1 cellular context compared by ENCODE assay signal in the genomic region with DNA sequence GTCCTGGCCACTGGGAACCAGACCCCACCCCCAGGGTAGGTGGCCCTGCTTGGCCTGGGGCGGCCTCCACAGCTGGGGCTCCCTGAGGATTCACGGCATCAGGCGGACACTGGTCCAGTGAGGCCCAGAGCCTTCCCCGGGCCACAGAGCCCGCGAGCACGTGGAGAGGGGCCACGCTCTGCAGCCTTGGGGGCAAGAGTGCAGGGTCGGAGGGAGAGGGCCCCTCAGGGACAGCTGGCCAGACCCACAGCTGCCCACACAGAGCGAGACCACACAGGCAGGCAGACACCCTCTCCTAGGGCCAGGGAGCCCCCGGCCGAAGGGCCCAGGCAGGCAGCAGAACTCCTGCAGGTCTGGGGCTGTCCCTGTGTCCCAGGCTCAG.
TF ChIP-seq lines count a peak whose summit lies in the region.

No MANE protein-coding gene starts in this region.

TF ChIP-seq in HepG2, 621 proteins besides CTCF, POLR2A, EP300 and RAD21:
- TF ChIP-seq ZNF496 (CRISPR knock-in tag; IDR thresholded peaks at IDR 0.05; ENCODE audit: insufficient replicate concordance) (no peak), SOX13 (IDR thresholded peaks at IDR 0.05) (no peak), SOX13 (CRISPR knock-in tag; conservative IDR thresholded peaks at IDR 0.05 in 1 of 2, IDR thresholded peaks at IDR 0.05 in 1 of 2) (no peak), ZNF781 (CRISPR knock-in tag; IDR thresholded peaks at IDR 0.05; ENCODE audit: borderline replicate concordance, not compliant biosample characterization) (no peak), GATAD1 (CRISPR knock-in tag; IDR thresholded peaks at IDR 0.05) (no peak), RCOR2 (CRISPR knock-in tag; IDR thresholded peaks at IDR 0.05) (no peak), ZNF792 (CRISPR knock-in tag; IDR thresholded peaks at IDR 0.05) (no peak), ZNF550 (CRISPR knock-in tag; IDR thresholded peaks at IDR 0.05; ENCODE audit: borderline replicate concordance) (no peak), ZKSCAN8 (CRISPR knock-in tag; IDR thresholded peaks at IDR 0.05; ENCODE audit: borderline replicate concordance) (no peak), CEBPB (IDR thresholded peaks at IDR 0.05; ENCODE audit: borderline replicate concordance, low read depth, low read length) (no peak), PRPF4 (IDR thresholded peaks at IDR 0.05; ENCODE audit: low read depth, low read length, poor library complexity, severe bottlenecking) (no peak), BRD4 (CRISPR knock-in tag; IDR thresholded peaks at IDR 0.05) (no peak), ZNF720 (CRISPR knock-in tag; IDR thresholded peaks at IDR 0.05) (no peak), NR2F1 (CRISPR knock-in tag; IDR thresholded peaks at IDR 0.05) (no peak), SALL1 (CRISPR knock-in tag; IDR thresholded peaks at IDR 0.05) (no peak), ZNF441 (CRISPR knock-in tag; IDR thresholded peaks at IDR 0.05; ENCODE audit: borderline replicate concordance) (no peak)
- TF ChIP-seq, protein P1, sequence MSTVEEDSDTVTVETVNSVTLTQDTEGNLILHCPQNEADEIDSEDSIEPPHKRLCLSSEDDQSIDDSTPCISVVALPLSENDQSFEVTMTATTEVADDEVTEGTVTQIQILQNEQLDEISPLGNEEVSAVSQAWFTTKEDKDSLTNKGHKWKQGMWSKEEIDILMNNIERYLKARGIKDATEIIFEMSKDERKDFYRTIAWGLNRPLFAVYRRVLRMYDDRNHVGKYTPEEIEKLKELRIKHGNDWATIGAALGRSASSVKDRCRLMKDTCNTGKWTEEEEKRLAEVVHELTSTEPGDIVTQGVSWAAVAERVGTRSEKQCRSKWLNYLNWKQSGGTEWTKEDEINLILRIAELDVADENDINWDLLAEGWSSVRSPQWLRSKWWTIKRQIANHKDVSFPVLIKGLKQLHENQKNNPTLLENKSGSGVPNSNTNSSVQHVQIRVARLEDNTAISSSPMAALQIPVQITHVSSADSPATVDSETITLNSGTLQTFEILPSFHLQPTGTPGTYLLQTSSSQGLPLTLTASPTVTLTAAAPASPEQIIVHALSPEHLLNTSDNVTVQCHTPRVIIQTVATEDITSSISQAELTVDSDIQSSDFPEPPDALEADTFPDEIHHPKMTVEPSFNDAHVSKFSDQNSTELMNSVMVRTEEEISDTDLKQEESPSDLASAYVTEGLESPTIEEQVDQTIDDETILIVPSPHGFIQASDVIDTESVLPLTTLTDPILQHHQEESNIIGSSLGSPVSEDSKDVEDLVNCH (CRISPR knock-in tag; IDR thresholded peaks at IDR 0.05), result no peak
- TF ChIP-seq, protein P2, sequence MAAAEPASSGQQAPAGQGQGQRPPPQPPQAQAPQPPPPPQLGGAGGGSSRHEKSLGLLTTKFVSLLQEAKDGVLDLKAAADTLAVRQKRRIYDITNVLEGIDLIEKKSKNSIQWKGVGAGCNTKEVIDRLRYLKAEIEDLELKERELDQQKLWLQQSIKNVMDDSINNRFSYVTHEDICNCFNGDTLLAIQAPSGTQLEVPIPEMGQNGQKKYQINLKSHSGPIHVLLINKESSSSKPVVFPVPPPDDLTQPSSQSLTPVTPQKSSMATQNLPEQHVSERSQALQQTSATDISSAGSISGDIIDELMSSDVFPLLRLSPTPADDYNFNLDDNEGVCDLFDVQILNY (CRISPR knock-in tag; conservative IDR thresholded peaks at IDR 0.05), result no peak
- TF ChIP-seq, protein P3, sequence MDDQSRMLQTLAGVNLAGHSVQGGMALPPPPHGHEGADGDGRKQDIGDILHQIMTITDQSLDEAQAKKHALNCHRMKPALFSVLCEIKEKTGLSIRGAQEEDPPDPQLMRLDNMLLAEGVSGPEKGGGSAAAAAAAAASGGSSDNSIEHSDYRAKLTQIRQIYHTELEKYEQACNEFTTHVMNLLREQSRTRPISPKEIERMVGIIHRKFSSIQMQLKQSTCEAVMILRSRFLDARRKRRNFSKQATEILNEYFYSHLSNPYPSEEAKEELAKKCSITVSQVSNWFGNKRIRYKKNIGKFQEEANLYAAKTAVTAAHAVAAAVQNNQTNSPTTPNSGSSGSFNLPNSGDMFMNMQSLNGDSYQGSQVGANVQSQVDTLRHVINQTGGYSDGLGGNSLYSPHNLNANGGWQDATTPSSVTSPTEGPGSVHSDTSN (CRISPR knock-in tag; IDR thresholded peaks at IDR 0.05; ENCODE audit: borderline replicate concordance), result no peak
- TF ChIP-seq, protein P4, sequence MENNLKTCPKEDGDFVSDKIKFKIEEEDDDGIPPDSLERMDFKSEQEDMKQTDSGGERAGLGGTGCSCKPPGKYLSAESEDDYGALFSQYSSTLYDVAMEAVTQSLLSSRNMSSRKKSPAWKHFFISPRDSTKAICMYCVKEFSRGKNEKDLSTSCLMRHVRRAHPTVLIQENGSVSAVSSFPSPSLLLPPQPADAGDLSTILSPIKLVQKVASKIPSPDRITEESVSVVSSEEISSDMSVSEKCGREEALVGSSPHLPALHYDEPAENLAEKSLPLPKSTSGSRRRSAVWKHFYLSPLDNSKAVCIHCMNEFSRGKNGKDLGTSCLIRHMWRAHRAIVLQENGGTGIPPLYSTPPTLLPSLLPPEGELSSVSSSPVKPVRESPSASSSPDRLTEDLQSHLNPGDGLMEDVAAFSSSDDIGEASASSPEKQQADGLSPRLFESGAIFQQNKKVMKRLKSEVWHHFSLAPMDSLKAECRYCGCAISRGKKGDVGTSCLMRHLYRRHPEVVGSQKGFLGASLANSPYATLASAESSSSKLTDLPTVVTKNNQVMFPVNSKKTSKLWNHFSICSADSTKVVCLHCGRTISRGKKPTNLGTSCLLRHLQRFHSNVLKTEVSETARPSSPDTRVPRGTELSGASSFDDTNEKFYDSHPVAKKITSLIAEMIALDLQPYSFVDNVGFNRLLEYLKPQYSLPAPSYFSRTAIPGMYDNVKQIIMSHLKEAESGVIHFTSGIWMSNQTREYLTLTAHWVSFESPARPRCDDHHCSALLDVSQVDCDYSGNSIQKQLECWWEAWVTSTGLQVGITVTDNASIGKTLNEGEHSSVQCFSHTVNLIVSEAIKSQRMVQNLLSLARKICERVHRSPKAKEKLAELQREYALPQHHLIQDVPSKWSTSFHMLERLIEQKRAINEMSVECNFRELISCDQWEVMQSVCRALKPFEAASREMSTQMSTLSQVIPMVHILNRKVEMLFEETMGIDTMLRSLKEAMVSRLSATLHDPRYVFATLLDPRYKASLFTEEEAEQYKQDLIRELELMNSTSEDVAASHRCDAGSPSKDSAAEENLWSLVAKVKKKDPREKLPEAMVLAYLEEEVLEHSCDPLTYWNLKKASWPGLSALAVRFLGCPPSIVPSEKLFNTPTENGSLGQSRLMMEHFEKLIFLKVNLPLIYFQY (CRISPR knock-in tag; IDR thresholded peaks at IDR 0.05; ENCODE audit: borderline replicate concordance), result no peak
- TF ChIP-seq, protein P5, sequence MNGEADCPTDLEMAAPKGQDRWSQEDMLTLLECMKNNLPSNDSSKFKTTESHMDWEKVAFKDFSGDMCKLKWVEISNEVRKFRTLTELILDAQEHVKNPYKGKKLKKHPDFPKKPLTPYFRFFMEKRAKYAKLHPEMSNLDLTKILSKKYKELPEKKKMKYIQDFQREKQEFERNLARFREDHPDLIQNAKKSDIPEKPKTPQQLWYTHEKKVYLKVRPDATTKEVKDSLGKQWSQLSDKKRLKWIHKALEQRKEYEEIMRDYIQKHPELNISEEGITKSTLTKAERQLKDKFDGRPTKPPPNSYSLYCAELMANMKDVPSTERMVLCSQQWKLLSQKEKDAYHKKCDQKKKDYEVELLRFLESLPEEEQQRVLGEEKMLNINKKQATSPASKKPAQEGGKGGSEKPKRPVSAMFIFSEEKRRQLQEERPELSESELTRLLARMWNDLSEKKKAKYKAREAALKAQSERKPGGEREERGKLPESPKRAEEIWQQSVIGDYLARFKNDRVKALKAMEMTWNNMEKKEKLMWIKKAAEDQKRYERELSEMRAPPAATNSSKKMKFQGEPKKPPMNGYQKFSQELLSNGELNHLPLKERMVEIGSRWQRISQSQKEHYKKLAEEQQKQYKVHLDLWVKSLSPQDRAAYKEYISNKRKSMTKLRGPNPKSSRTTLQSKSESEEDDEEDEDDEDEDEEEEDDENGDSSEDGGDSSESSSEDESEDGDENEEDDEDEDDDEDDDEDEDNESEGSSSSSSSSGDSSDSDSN (CRISPR knock-in tag; IDR thresholded peaks at IDR 0.05), result no peak
